ENCODE assay signal across 27 cellular contexts in genomic region chr5:6574111-6574510, GRCh38.
"Had no signal": no experiment of that assay in that cellular context is flagged by ENCODE, and none has a peak within 500 bp of the region (broad histone marks: within the 10 kb centered on the region; RNA-seq: fewer than 3 reads in every experiment).

No MANE protein-coding gene starts in this region.

- H3K27ac ChIP-seq: adrenal gland, body of pancreas, breast epithelium, PC-9, RWPE1, SJCRH30, SK-N-MC had no signal

- H2AFZ ChIP-seq: PC-9 had no signal

- H3K27me3 ChIP-seq: adrenal gland, body of pancreas, SJCRH30 had no signal

- H3K36me3 ChIP-seq: adrenal gland, breast epithelium, SJCRH30 had no signal

- H3K4me3 ChIP-seq: adrenal gland, body of pancreas, breast epithelium, K562, PC-9, SJCRH30, SK-N-MC had no signal

- H3K9me3 ChIP-seq: adrenal gland, body of pancreas, breast epithelium, SJCRH30 had no signal

- ATAC-seq: activated CD4-positive, alpha-beta T cell treated with anti-CD3 and anti-CD28 coated beads for 36 hours; activated CD4-positive, CD25-positive, alpha-beta regulatory T cell treated with anti-CD3 and anti-CD28 coated beads, Interleukin-2, amount 50 U/mL, for 24 hours; activated CD8-positive, alpha-beta T cell treated with anti-CD3 and anti-CD28 coated beads, Interleukin-2, amount 10 ng/mL, durations not matched to agents 7 days and 5 days; activated naive CD4-positive, alpha-beta T cell treated with anti-CD3 and anti-CD28 coated beads, Interleukin-2, amount 50 U/mL, for 72 hours; body of pancreas; K562 had no signal

- H3K4me2 ChIP-seq: PC-9 had no signal

- H3K4me1 ChIP-seq: adrenal gland, body of pancreas, breast epithelium, SJCRH30 had no signal

- DNase-seq: activated CD4-positive, alpha-beta T cell treated with anti-CD3 and anti-CD28 coated beads for 36 hours; activated CD4-positive, alpha-beta T cell treated with anti-CD3 and anti-CD28 coated beads, Interleukin-2, amount 10 ng/mL, durations not matched to agents 7 days and 5 days; activated CD4-positive, alpha-beta T cell treated with anti-CD3 and anti-CD28 coated beads, Interleukin-2, amount 50 U/mL, for 48 hours; activated gamma-delta T cell; activated naive CD4-positive, alpha-beta T cell treated with Interleukin-2 at 50 U/mL for 16 hours; activated T-cell treated with anti-CD3 and anti-CD28 coated beads, Interleukin-2, amount 50 U/mL, for 24 hours; body of pancreas; caudate nucleus; IMR-90; NCI-H1048; NCI-H1436; NCI-H1694; NCI-H2107; NCI-H2171; NCI-H510A; PC-9; Right ventricle myocardium superior; SJCRH30; T1000 had no signal
